In the genomic region with DNA sequence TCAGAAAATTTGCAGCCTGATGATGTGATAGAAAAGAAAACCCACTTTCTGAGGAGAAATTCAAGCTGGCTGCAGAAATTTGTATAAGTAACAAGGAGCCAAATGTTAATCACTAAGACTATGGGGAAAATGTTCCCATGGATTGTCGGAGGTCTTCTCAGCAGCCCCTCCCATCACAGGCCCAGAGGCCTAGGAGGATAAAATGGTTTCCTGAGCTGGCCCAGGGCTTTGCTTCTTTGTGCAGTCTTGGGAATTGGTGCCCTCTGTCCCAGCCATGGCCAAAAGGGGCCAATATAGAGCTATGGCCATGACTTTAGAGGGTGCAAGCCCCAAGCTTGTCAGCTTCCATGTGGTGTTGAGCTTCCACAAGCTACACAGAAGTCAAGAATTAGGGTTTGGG, we compare ENCODE assay signal across 1 cellular context.
TF ChIP-seq lines count a peak whose summit lies in the region.

No MANE protein-coding gene starts in this region.

TF ChIP-seq in GM23338, 12 proteins besides CTCF, POLR2A, EP300 and RAD21 (continued from another document):
- TF ChIP-seq STAT1 (IDR thresholded peaks at IDR 0.05; ENCODE audit: unreplicated experiment) (no peak), ZNF331 (CRISPR knock-in tag; IDR thresholded peaks at IDR 0.05; ENCODE audit: low read depth) (no peak)
